Comparison of ENCODE assay signal across 1 cellular context in genomic region chr2:85221291-85221690, GRCh38.
TF ChIP-seq lines count a peak whose summit lies in the region.

No MANE protein-coding gene starts in this region.

TF ChIP-seq in WTC11, 78 proteins besides CTCF, POLR2A, EP300 and RAD21 (continued from another document):
- TF ChIP-seq AFF4 (CRISPR knock-in tag; IDR thresholded peaks at IDR 0.05; ENCODE audit: borderline replicate concordance) (no peak), RELA (CRISPR knock-in tag; IDR thresholded peaks at IDR 0.05; ENCODE audit: borderline replicate concordance) (no peak), ATF1 (CRISPR knock-in tag; IDR thresholded peaks at IDR 0.05) (no peak), ATF6 (CRISPR knock-in tag; IDR thresholded peaks at IDR 0.05) (no peak), ZNF121 (CRISPR knock-in tag; IDR thresholded peaks at IDR 0.05) (no peak), CDX4 (CRISPR knock-in tag; IDR thresholded peaks at IDR 0.05; ENCODE audit: borderline replicate concordance) (no peak), NR1H2 (CRISPR knock-in tag; IDR thresholded peaks at IDR 0.05) (no peak), GABPB1 (CRISPR knock-in tag; IDR thresholded peaks at IDR 0.05) (no peak), SOX15 (CRISPR knock-in tag; IDR thresholded peaks at IDR 0.05) (no peak), PRDM15 (CRISPR knock-in tag; IDR thresholded peaks at IDR 0.05) (no peak)
